7 cellular contexts compared by ENCODE assay signal in genomic region chr12:17999174-17999801, GRCh38.
"Had no signal": no experiment of that assay in that cellular context is flagged by ENCODE, and none has a peak within 500 bp of the region (broad histone marks: within the 10 kb centered on the region; RNA-seq: fewer than 3 reads in every experiment).

No MANE protein-coding gene starts in this region.

- H3K4me3 ChIP-seq: GM23338, K562 had no signal

- DNase-seq: H9, HCEC 1CT, HFFc6, IMR-90, KG1 had no signal
